ENCODE assay signal across 16 cellular contexts in the genomic region with DNA sequence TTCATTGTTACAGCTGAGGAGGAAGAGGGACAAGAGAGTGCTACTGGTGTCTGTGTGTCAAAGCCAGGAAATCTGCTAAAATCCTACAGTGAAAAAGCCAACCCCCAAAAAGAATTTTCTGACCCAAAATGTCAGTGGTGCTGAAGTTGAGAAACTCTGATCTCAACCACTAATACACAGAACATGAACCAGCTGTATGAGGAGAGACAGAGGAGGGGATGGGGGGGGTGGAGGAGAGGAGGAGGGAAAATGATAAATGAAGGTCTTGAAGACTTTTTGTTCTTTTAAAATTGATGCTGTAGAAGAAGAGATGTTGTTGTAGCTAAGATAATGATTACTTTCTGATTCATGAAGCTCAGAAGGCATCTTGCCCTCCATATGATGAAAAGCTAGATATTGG. TPM values are rescaled to one million over a fixed set of nuclear protein-coding genes. Genes with fewer than 3 reads are reported as not detected.
DNase-seq lines count a peak whose midpoint lies in the region; ATAC-seq and TF ChIP-seq lines count a peak whose summit lies in the region.
"Had no signal": no experiment of that assay in that cellular context is flagged by ENCODE, and none has a peak within 500 bp of the region (broad histone marks: within the 10 kb centered on the region; RNA-seq: fewer than 3 reads in every experiment).

No MANE protein-coding gene starts in this region.

- H3K4me1 ChIP-seq in CD4-positive, CD25-positive, alpha-beta regulatory T cell (ENCODE audit: control insufficient read depth, insufficient read depth, low read length, poor library complexity, severe bottlenecking), result no peaks in the 10 kb centered on the region
- H3K4me1 ChIP-seq in esophagus muscularis mucosa (peaks cover 12 to 25% (median 17%) of the 10 kb centered on the region in 4 donors), vagina (peaks cover 15% of the 10 kb centered on the region)

- no peak for ATAC-seq in CD4-positive, CD25-positive, alpha-beta regulatory T cell (ENCODE audit: low read depth in 2 of 2)
- no peak for ATAC-seq in activated T-helper 17 cell treated with anti-CD3 and anti-CD28 coated beads, Interleukin-2, amount 50 U/mL, for 72 hours (replicated peaks)
- no peak for ATAC-seq in activated T-cell treated with anti-CD3 and anti-CD28 coated beads, Interleukin-2, amount 50 U/mL, for 72 hours (replicated peaks in 1 of 2)
- ATAC-seq: GM23338, HepG2 had no signal

- no peaks in the 10 kb centered on the region for H3K27me3 ChIP-seq in CD4-positive, CD25-positive, alpha-beta regulatory T cell (ENCODE audit: control insufficient read depth, insufficient read depth, low read length)
- no peaks in the 10 kb centered on the region for H3K27me3 ChIP-seq in esophagus muscularis mucosa
- no peaks in the 10 kb centered on the region for H3K27me3 ChIP-seq in vagina
- H3K27me3 ChIP-seq: BLaER1 treated with 17β-estradiol and CSF1 and Interleukin-3, amounts not matched to agents 10 nM and 100 nM had no signal

- TF ChIP-seq CTCF in esophagus muscularis mucosa (IDR thresholded peaks at IDR 0.05), result no peak
- no peak for TF ChIP-seq CTCF in nephron (IDR thresholded peaks at IDR 0.05; ENCODE audit: unreplicated experiment in 3 of 3)
- no peak for TF ChIP-seq CTCF in vagina (IDR thresholded peaks at IDR 0.05)

- peaks cover 26% of the 10 kb centered on the region for H3K36me3 ChIP-seq in CD4-positive, CD25-positive, alpha-beta regulatory T cell (ENCODE audit: control insufficient read depth, insufficient read depth, low read length)
- H3K36me3 ChIP-seq in esophagus muscularis mucosa (no peaks in the 10 kb centered on the region), vagina (no peaks in the 10 kb centered on the region)
- H3K36me3 ChIP-seq: BLaER1 treated with 17β-estradiol and CSF1 and Interleukin-3, amounts not matched to agents 10 nM and 100 nM had no signal

- no peaks in the 10 kb centered on the region for H3K9me3 Mint-ChIP-seq in CD4-positive, CD25-positive, alpha-beta regulatory T cell
- H3K9me3 Mint-ChIP-seq in nephron, result no peaks in the 10 kb centered on the region
- no peaks in the 10 kb centered on the region for H3K9me3 Mint-ChIP-seq in activated T-helper 17 cell treated with anti-CD3 and anti-CD28 coated beads, Interleukin-2, amount 50 U/mL, for 72 hours
- no peaks in the 10 kb centered on the region for H3K9me3 Mint-ChIP-seq in activated T-cell treated with anti-CD3 and anti-CD28 coated beads, Interleukin-2, amount 50 U/mL, for 72 hours
- H3K9me3 Mint-ChIP-seq: CD8-positive, alpha-beta memory T cell; IgD-negative memory B cell had no signal

- peak overlapping the region in 2 of 3 donors; percentile 1 to 49 for H3K27ac Mint-ChIP-seq in CD4-positive, CD25-positive, alpha-beta regulatory T cell
- peak overlapping the region; percentile 29 to 72 (median 71) for H3K27ac Mint-ChIP-seq in nephron
- H3K27ac Mint-ChIP-seq in activated T-helper 17 cell treated with anti-CD3 and anti-CD28 coated beads, Interleukin-2, amount 50 U/mL, for 72 hours, result no peak overlapping the region
- H3K27ac Mint-ChIP-seq in activated T-cell treated with anti-CD3 and anti-CD28 coated beads, Interleukin-2, amount 50 U/mL, for 72 hours, result no peak overlapping the region
- H3K27ac Mint-ChIP-seq: GM23338 had no signal

- H3K4me3 ChIP-seq in CD4-positive, CD25-positive, alpha-beta regulatory T cell (ENCODE audit: low read depth, low read length), result no peak overlapping the region
- H3K4me3 ChIP-seq in esophagus muscularis mucosa (no peak overlapping the region), vagina (no peak overlapping the region)
- H3K4me3 ChIP-seq: BLaER1 treated with 17β-estradiol and CSF1 and Interleukin-3, amounts not matched to agents 10 nM and 100 nM; GM23338 had no signal

- DNase-seq in CD4-positive, CD25-positive, alpha-beta regulatory T cell, result no peak
- DNase-seq in esophagus muscularis mucosa (ENCODE audit: extremely low spot score) (no peak), vagina (ENCODE audit: extremely low spot score in 2 of 2) (no peak), NCI-H2107 treated with DMSO at 0.1 percent for 48 hours (lab: John Stamatoyannopoulos, UW; ENCODE audit: unreplicated experiment) (no peak)
- DNase-seq in activated T-cell treated with anti-CD3 and anti-CD28 coated beads, Interleukin-2, amount 50 U/mL, for 72 hours, result no peak
- DNase-seq: 8988T; CD8-positive, alpha-beta memory T cell; COR-L47; DMS 273 treated with DMSO at 0.1 percent for 48 hours; HCEC 1CT had no signal

- TF ChIP-seq EP300 in esophagus muscularis mucosa (IDR thresholded peaks at IDR 0.05), result no peak

- no peaks in the 10 kb centered on the region for H3K27me3 Mint-ChIP-seq in CD4-positive, CD25-positive, alpha-beta regulatory T cell
- no peaks in the 10 kb centered on the region for H3K27me3 Mint-ChIP-seq in nephron (ENCODE audit: low read depth)
- H3K27me3 Mint-ChIP-seq in activated T-helper 17 cell treated with anti-CD3 and anti-CD28 coated beads, Interleukin-2, amount 50 U/mL, for 72 hours, result no peaks in the 10 kb centered on the region
- no peaks in the 10 kb centered on the region for H3K27me3 Mint-ChIP-seq in activated T-cell treated with anti-CD3 and anti-CD28 coated beads, Interleukin-2, amount 50 U/mL, for 72 hours (ENCODE audit: low read depth)
- H3K27me3 Mint-ChIP-seq: CD8-positive, alpha-beta memory T cell; IgD-negative memory B cell had no signal

- H3K36me3 Mint-ChIP-seq in CD4-positive, CD25-positive, alpha-beta regulatory T cell, result peaks cover 40% of the 10 kb centered on the region
- H3K36me3 Mint-ChIP-seq in nephron (ENCODE audit: low read depth), result peaks cover 69% of the 10 kb centered on the region
- peaks cover 11% of the 10 kb centered on the region for H3K36me3 Mint-ChIP-seq in activated T-helper 17 cell treated with anti-CD3 and anti-CD28 coated beads, Interleukin-2, amount 50 U/mL, for 72 hours (ENCODE audit: low read depth)
- H3K36me3 Mint-ChIP-seq in activated T-cell treated with anti-CD3 and anti-CD28 coated beads, Interleukin-2, amount 50 U/mL, for 72 hours (ENCODE audit: insufficient read depth in 2 of 2), result no peaks in the 10 kb centered on the region

- intact Hi-C loops in esophagus muscularis mucosa (cut with DNase I), result no loop called here
- intact Hi-C loops in vagina (cut with DNase I), result no loop called here

- TF ChIP-seq POLR2A in esophagus muscularis mucosa (IDR thresholded peaks at IDR 0.05; ENCODE audit: low read depth) (no peak), vagina (IDR thresholded peaks at IDR 0.05) (no peak)

- peaks cover 0 to 2% (median 0%) of the 10 kb centered on the region in 4 donors for H3K4me1 Mint-ChIP-seq in CD4-positive, CD25-positive, alpha-beta regulatory T cell
- H3K4me1 Mint-ChIP-seq in nephron, result peaks cover 23% of the 10 kb centered on the region
- no peaks in the 10 kb centered on the region for H3K4me1 Mint-ChIP-seq in activated T-helper 17 cell treated with anti-CD3 and anti-CD28 coated beads, Interleukin-2, amount 50 U/mL, for 72 hours
- peaks cover 15% of the 10 kb centered on the region for H3K4me1 Mint-ChIP-seq in activated T-cell treated with anti-CD3 and anti-CD28 coated beads, Interleukin-2, amount 50 U/mL, for 72 hours (ENCODE audit: low read depth)
- H3K4me1 Mint-ChIP-seq: IgD-negative memory B cell had no signal

- no peak overlapping the region for H3K27ac ChIP-seq in CD4-positive, CD25-positive, alpha-beta regulatory T cell (ENCODE audit: insufficient read depth, low read length, poor library complexity, severe bottlenecking)
- H3K27ac ChIP-seq in esophagus muscularis mucosa (replicated peaks in 1 of 4) (peak overlapping the region in 3 of 4 donors; percentile 36 to 55 (median 45)), vagina (peak overlapping the region; percentile 23)
- H3K27ac ChIP-seq: BLaER1 treated with 17β-estradiol and CSF1 and Interleukin-3, amounts not matched to agents 10 nM and 100 nM had no signal

- H3K9me3 ChIP-seq in CD4-positive, CD25-positive, alpha-beta regulatory T cell (ENCODE audit: control insufficient read depth in 2 of 2, low read length in 2 of 2), result no peaks in the 10 kb centered on the region
- H3K9me3 ChIP-seq in esophagus muscularis mucosa (no peaks in the 10 kb centered on the region), vagina (no peaks in the 10 kb centered on the region)

- H3K4me3 Mint-ChIP-seq in CD4-positive, CD25-positive, alpha-beta regulatory T cell, result no peak overlapping the region
- no peak overlapping the region for H3K4me3 Mint-ChIP-seq in nephron
- H3K4me3 Mint-ChIP-seq in activated T-helper 17 cell treated with anti-CD3 and anti-CD28 coated beads, Interleukin-2, amount 50 U/mL, for 72 hours, result no peak overlapping the region
- H3K4me3 Mint-ChIP-seq in activated T-cell treated with anti-CD3 and anti-CD28 coated beads, Interleukin-2, amount 50 U/mL, for 72 hours, result no peak overlapping the region
- H3K4me3 Mint-ChIP-seq: CD8-positive, alpha-beta memory T cell; GM23338; IgD-negative memory B cell had no signal

RNA-seq across cellular contexts. Expression of a gene that starts 27.4 kb away (rescaled TPM):
- total RNA-seq in CD4-positive, CD25-positive, alpha-beta regulatory T cell, result 21.0 TPM
- polyA plus RNA-seq in CD4-positive, CD25-positive, alpha-beta regulatory T cell, result 1 to 10 TPM in 3 of 4 donors, under 1 TPM in 1; 0.22 to 1.8 (median 1.5) TPM
- total RNA-seq in esophagus muscularis mucosa (1 to 10 TPM; 1.6 to 6.6 (median 3.4) TPM), vagina (4.2 TPM)
- total RNA-seq in activated T-helper 17 cell treated with anti-CD3 and anti-CD28 coated beads, Interleukin-2, amount 50 U/mL, for 72 hours, result 1 to 10 TPM; 5.8 to 8.0 TPM
- total RNA-seq in activated T-cell treated with anti-CD3 and anti-CD28 coated beads, Interleukin-2, amount 50 U/mL, for 72 hours, result 10 to 100 TPM; 12.8 to 16.2 TPM
- polyA plus RNA-seq: CD8-positive, alpha-beta memory T cell had no signal

Comparison
In these comparisons a context has a peak if more than half of its experiments do, and no peak if none do; other contexts are left out.
1. H3K27ac Mint-ChIP-seq: peak in CD4-positive, CD25-positive, alpha-beta regulatory T cell (2 of 3) and nephron (3 of 3); none in activated T-helper 17 cell treated with anti-CD3 and anti-CD28 coated beads, Interleukin-2, amount 50 U/mL, for 72 hours (single experiment) and activated T-cell treated with anti-CD3 and anti-CD28 coated beads, Interleukin-2, amount 50 U/mL, for 72 hours (single experiment).